Comparison of ENCODE assay signal across 16 cellular contexts in genomic region chr10:59748834-59749233, GRCh38. TPM values are rescaled to one million over a fixed set of nuclear protein-coding genes. Genes with fewer than 3 reads are reported as not detected.
DNase-seq lines count a peak whose midpoint lies in the region; ATAC-seq, FAIRE-seq and TF ChIP-seq lines count a peak whose summit lies in the region.
"Had no signal": no experiment of that assay in that cellular context is flagged by ENCODE, and none has a peak within 500 bp of the region (broad histone marks: within the 10 kb centered on the region; RNA-seq: fewer than 3 reads in every experiment).

No MANE protein-coding gene starts in this region.

- ATAC-seq in HG03565 (IDR thresholded peaks at IDR 0.05; ENCODE audit: unreplicated experiment) (peak; percentile 63), HG03097 (IDR thresholded peaks at IDR 0.05; ENCODE audit: low FRiP score, unreplicated experiment) (no peak)
- ATAC-seq: HCT116 had no signal

- intact Hi-C loops in kidney (cut with DNase I): no loop called here

- H3K9me3 ChIP-seq in kidney (ENCODE audit: control insufficient read depth in 1 of 2, low read length in 2 of 2): no peaks in the 10 kb centered on the region
- H3K9me3 ChIP-seq: esophagus squamous epithelium had no signal

- peak; percentile 80 for FAIRE-seq in kidney (lab: Jason Lieb, UNC)

- no peaks in the 10 kb centered on the region for H3K36me3 ChIP-seq in kidney (ENCODE audit: control insufficient read depth in 1 of 2, insufficient read depth in 2 of 2, low read length in 2 of 2)
- H3K36me3 ChIP-seq: esophagus squamous epithelium had no signal

- H3K4me1 ChIP-seq in kidney (ENCODE audit: control insufficient read depth in 1 of 2, insufficient read depth in 1 of 2, low read depth in 1 of 2, low read length in 2 of 2): peaks cover 2 to 15% of the 10 kb centered on the region in 2 donors
- H3K4me1 ChIP-seq: esophagus squamous epithelium had no signal

- in situ Hi-C loops in G401 (cut with HindIII; ENCODE audit: low sequenced_read_pairs): no loop called here

- peak overlapping the region; percentile 53 to 66 for H3K27ac ChIP-seq in kidney (ENCODE audit: low read depth in 2 of 2, low read length in 2 of 2)

- H3K9ac ChIP-seq in kidney (ENCODE audit: low read length in 2 of 2): no peak overlapping the region

- H3K4me3 ChIP-seq in kidney (ENCODE audit: low read length in 2 of 2): no peak overlapping the region
- H3K4me3 ChIP-seq: esophagus squamous epithelium had no signal

- TF ChIP-seq CTCF in GM20000 (IDR thresholded peaks at IDR 0.05; ENCODE audit: extremely low read depth, missing control alignments): no peak
- TF ChIP-seq CTCF in kidney (IDR thresholded peaks at IDR 0.05; ENCODE audit: borderline replicate concordance, extremely low read depth, insufficient read depth): no peak

- DNase-seq in G401 (ENCODE audit: low spot score) (peak; percentile 91), GM20000 (ENCODE audit: low spot score) (peak; percentile 17), kidney (no peak), NCI-H1048 (lab: John Stamatoyannopoulos, UW) (no peak), SK-N-DZ (ENCODE audit: low spot score) (no peak), H4 (ENCODE audit: low spot score) (no peak)
- DNase-seq: ACHN, esophagus squamous epithelium, Karpas-422, NCI-H1930, posterior cingulate gyrus had no signal

RNA-seq across cellular contexts. Expression of gene MRLN, which starts 4.4 kb away (rescaled TPM):
- total RNA-seq in G401 (2014; rRNA removed; shearing (Covaris generic)): not detected in 2 replicates
- not detected for total RNA-seq in kidney
- 24.3 TPM for polyA plus RNA-seq in kidney (ENCODE audit: insufficient read depth, low read depth, low replicate concordance)
- polyA plus RNA-seq in SK-N-DZ (2014; cell fraction: cytosol; rRNA removed): not detected in 2 replicates
- not detected in 2 replicates for polyA plus RNA-seq in SK-N-DZ (2014; cell fraction: nucleus; rRNA removed)
- not detected in 2 replicates for total RNA-seq in H4 (2014; rRNA removed; shearing (Covaris generic))
- total RNA-seq: esophagus squamous epithelium, mesothelial cell of epicardium, ureter had no signal

RNA-seq across cellular contexts. Expression of gene SLC16A9, which starts 39.2 kb away (rescaled TPM):
- total RNA-seq in G401 (2014; rRNA removed; shearing (Covaris generic)): 10.2 and 12.9 TPM in 2 replicates
- total RNA-seq in kidney: 15.5 TPM
- polyA plus RNA-seq in kidney (ENCODE audit: insufficient read depth, low read depth, low replicate concordance): 91.1 TPM
- polyA plus RNA-seq in SK-N-DZ (2014; cell fraction: cytosol; rRNA removed): 14.2 and 16.4 TPM in 2 replicates
- 9.9 and 10.5 TPM in 2 replicates for polyA plus RNA-seq in SK-N-DZ (2014; cell fraction: nucleus; rRNA removed)
- total RNA-seq in H4 (2014; rRNA removed; shearing (Covaris generic)): 7.2 and 13.7 TPM in 2 replicates

Comparison
In these comparisons a context has a peak if more than half of its experiments do, and no peak if none do; other contexts are left out.
1. DNase-seq: peak in G401 (single experiment) and GM20000 (single experiment); none in kidney (single experiment), NCI-H1048 (single experiment), SK-N-DZ (single experiment) and H4 (single experiment).